Comparison of ENCODE assay signal across 10 cellular contexts in the genomic region with DNA sequence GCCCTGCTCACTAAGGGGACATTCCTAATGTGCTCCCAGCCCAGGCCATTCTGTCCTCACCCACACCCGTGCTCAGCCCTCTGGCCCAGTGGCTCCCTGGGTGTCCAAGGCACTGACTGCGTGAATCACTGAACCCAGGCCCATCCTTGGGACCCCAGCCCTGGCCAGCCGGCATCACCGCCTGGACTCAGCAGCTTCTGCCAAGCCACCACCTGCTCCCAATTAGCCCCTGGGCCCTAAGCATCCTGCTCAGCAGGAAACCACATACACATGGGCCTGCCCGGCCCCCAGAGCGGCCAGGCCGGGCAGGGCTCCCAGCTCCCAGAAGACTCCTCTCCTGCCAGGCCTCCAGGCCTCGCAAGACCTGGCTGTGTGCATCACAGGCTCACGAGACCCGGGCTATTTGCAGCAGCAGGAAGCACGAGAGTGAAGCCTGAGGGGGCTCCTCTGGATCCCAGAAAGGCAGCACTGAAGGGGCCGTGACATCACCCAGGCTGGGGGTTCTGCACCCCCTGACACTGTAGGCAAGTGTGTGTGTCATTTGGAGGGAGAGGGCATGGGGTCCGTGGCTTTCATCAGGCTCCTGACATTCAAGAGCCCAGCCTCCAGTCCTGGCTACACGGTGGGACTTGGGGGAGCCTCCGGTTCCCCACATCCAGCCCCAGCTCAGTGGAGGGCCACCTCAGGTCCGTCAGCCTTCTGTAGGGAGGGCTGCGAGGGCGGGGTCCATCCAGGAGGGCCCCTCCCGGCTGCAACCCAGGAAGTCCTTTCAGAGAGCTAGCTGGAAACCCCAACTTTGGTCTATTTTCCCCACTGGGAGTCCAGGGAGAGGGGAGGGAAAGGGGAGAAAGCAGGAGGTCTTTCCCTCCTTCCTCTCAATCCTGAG. TPM values are rescaled to one million over a fixed set of nuclear protein-coding genes. Genes with fewer than 3 reads are reported as not detected.
A peak's percentile ranks its signal among the peaks of the same experiment; 100 is the strongest.
DNase-seq lines count a peak whose midpoint lies in the region; ATAC-seq and TF ChIP-seq lines count a peak whose summit lies in the region.
"Had no signal": no experiment of that assay in that cellular context is flagged by ENCODE, and none has a peak within 500 bp of the region (broad histone marks: within the 10 kb centered on the region; RNA-seq: fewer than 3 reads in every experiment).

No MANE protein-coding gene starts in this region.

- peak overlapping the region; percentile 78 for H4K91ac ChIP-seq in mesenchymal stem cell (ENCODE audit: low read length)

- H4K8ac ChIP-seq in mesenchymal stem cell (ENCODE audit: low read length) = peak overlapping the region; percentile 33

- H3K27ac ChIP-seq in endodermal cell (ENCODE audit: low read depth, low read length) (peak overlapping the region; percentile 32), mesenchymal stem cell (ENCODE audit: low read length, poor library complexity, severe bottlenecking) (peak overlapping the region; percentile 53), upper lobe of left lung (peak overlapping the region; percentile 52 to 79 (median 64)), spleen (no peak overlapping the region)

- ATAC-seq in upper lobe of left lung (ENCODE audit: low FRiP score in 2 of 2) (peak; percentile 24 to 47), HG02678 (IDR thresholded peaks at IDR 0.05; ENCODE audit: unreplicated experiment) (no peak), GM18520 (IDR thresholded peaks at IDR 0.05; ENCODE audit: unreplicated experiment) (no peak)
- ATAC-seq in activated CD8-positive, alpha-beta memory T cell treated with anti-CD3 and anti-CD28 coated beads, Interleukin-2, amount 10 ng/mL, durations not matched to agents 7 days and 5 days = no peak

- peak overlapping the region; percentile 1 for H2AK5ac ChIP-seq in mesenchymal stem cell (ENCODE audit: low read length, severe bottlenecking)

- H3K4me1 Mint-ChIP-seq in endodermal cell = peaks cover 3% of the 10 kb centered on the region
- H3K4me1 Mint-ChIP-seq in activated CD8-positive, alpha-beta memory T cell treated with anti-CD3 and anti-CD28 coated beads, Interleukin-2, amount 10 ng/mL, durations not matched to agents 7 days and 5 days = peaks cover 4% of the 10 kb centered on the region

- peaks cover 11% of the 10 kb centered on the region for H3K79me1 ChIP-seq in mesenchymal stem cell (replicated peaks; ENCODE audit: low read length, poor library complexity, severe bottlenecking)

- no peak for TF ChIP-seq CTCF in endodermal cell (conservative IDR thresholded peaks at IDR 0.05)
- TF ChIP-seq CTCF in upper lobe of left lung (IDR thresholded peaks at IDR 0.05) = no peak
- no peak for TF ChIP-seq CTCF in spleen (IDR thresholded peaks at IDR 0.05 in 8 of 11, conservative IDR thresholded peaks at IDR 0.05 in 3 of 11)

- H3K9me3 ChIP-seq in endodermal cell (ENCODE audit: control insufficient read depth, low read length) = no peaks in the 10 kb centered on the region
- no peaks in the 10 kb centered on the region for H3K9me3 ChIP-seq in mesenchymal stem cell (ENCODE audit: control insufficient read depth, low read length)
- H3K9me3 ChIP-seq in upper lobe of left lung = no peaks in the 10 kb centered on the region
- H3K9me3 ChIP-seq in spleen = no peaks in the 10 kb centered on the region

- H3K4me2 ChIP-seq in mesenchymal stem cell (ENCODE audit: low read length, poor library complexity, severe bottlenecking) = peak overlapping the region; percentile 76

- no peak overlapping the region for H2BK120ac ChIP-seq in mesenchymal stem cell (ENCODE audit: low read depth, low read length)

- H3K4me3 Mint-ChIP-seq in endodermal cell = peak overlapping the region; percentile 74
- no peak overlapping the region for H3K4me3 Mint-ChIP-seq in activated CD8-positive, alpha-beta memory T cell treated with anti-CD3 and anti-CD28 coated beads, Interleukin-2, amount 10 ng/mL, durations not matched to agents 7 days and 5 days

- H2AFZ ChIP-seq in mesenchymal stem cell (ENCODE audit: low read depth, low read length) = no peak overlapping the region

- H3K9ac ChIP-seq in endodermal cell (ENCODE audit: extremely low read depth, low read length, poor library complexity, severe bottlenecking) (peak overlapping the region; percentile 87), mesenchymal stem cell (ENCODE audit: low read length) (peak overlapping the region; percentile 94)

- H2BK15ac ChIP-seq in mesenchymal stem cell (ENCODE audit: low read depth, poor library complexity, severe bottlenecking) = no peak overlapping the region

- H3K27me3 Mint-ChIP-seq in endodermal cell (ENCODE audit: insufficient read depth) = no peaks in the 10 kb centered on the region
- H3K27me3 Mint-ChIP-seq in activated CD8-positive, alpha-beta memory T cell treated with anti-CD3 and anti-CD28 coated beads, Interleukin-2, amount 10 ng/mL, durations not matched to agents 7 days and 5 days = peaks cover 34% of the 10 kb centered on the region

- H3K4ac ChIP-seq in mesenchymal stem cell (ENCODE audit: low read depth in 1 of 2, low read length in 2 of 2) = peak overlapping the region in 1 of 2 experiments; percentile 60

- peak overlapping the region in 1 of 2 experiments; percentile 81 for H3K23ac ChIP-seq in mesenchymal stem cell (ENCODE audit: low read length in 2 of 2)

- peak overlapping the region; percentile 53 to 90 for H3K18ac ChIP-seq in mesenchymal stem cell (ENCODE audit: low read depth in 1 of 2, low read length in 2 of 2)

- H3K36me3 ChIP-seq in endodermal cell (ENCODE audit: control insufficient read depth, insufficient read depth, low read length) = peaks cover 23% of the 10 kb centered on the region
- H3K36me3 ChIP-seq in mesenchymal stem cell (ENCODE audit: control insufficient read depth in 1 of 2, insufficient read depth in 2 of 2, low read depth in 1 of 2, low read length in 2 of 2) = peaks cover 36 to 43% of the 10 kb centered on the region in 2 experiments
- no peaks in the 10 kb centered on the region for H3K36me3 ChIP-seq in upper lobe of left lung
- no peaks in the 10 kb centered on the region for H3K36me3 ChIP-seq in spleen

- peak overlapping the region in 1 of 2 experiments; percentile 21 for H2BK12ac ChIP-seq in mesenchymal stem cell (ENCODE audit: low read length in 2 of 2)

- 61 to 63% methylated on average over 10 to 19 of the region's 19 CpGs for WGBS in endodermal cell (ENCODE audit: insufficient coverage in 1 of 2, insufficient read length in 1 of 2), 2 experiments
- WGBS in mesenchymal stem cell = 49% methylated on average over 16 of the region's 19 CpGs
- 20 to 66% methylated on average over 2 to 14 of the region's 19 CpGs for whole genome bisulfite sequencing in upper lobe of left lung, 2 donors
- 48 to 63% (median 59%) methylated on average over 8 to 19 of the region's 19 CpGs for WGBS in spleen, 5 donors

- H3K4me1 ChIP-seq in endodermal cell (ENCODE audit: control insufficient read depth, insufficient read depth, low read length) (peaks cover 7% of the 10 kb centered on the region), mesenchymal stem cell (ENCODE audit: control insufficient read depth, insufficient read depth, low read depth, low read length) (peaks cover 47% of the 10 kb centered on the region), upper lobe of left lung (peaks cover 10 to 16% (median 14%) of the 10 kb centered on the region in 4 donors), spleen (peaks cover 0 to 20% (median 13%) of the 10 kb centered on the region in 6 donors)

- no peak overlapping the region for H3K27ac Mint-ChIP-seq in endodermal cell
- H3K27ac Mint-ChIP-seq in activated CD8-positive, alpha-beta memory T cell treated with anti-CD3 and anti-CD28 coated beads, Interleukin-2, amount 10 ng/mL, durations not matched to agents 7 days and 5 days = no peak overlapping the region

- TF ChIP-seq EP300 in upper lobe of left lung (IDR thresholded peaks at IDR 0.05) = no peak

- H2BK5ac ChIP-seq in mesenchymal stem cell (ENCODE audit: low read depth, low read length, poor library complexity, severe bottlenecking) = peak overlapping the region; percentile 11

- intact Hi-C loops in spleen (cut with DNase I; ENCODE audit: low total_unique reads) = no loop called here

- H3K14ac ChIP-seq in mesenchymal stem cell (ENCODE audit: low read length in 2 of 2) = peak overlapping the region in 1 of 2 experiments; percentile 66

- H3K27me3 ChIP-seq in endodermal cell (ENCODE audit: control insufficient read depth, insufficient read depth, low read length, poor library complexity, severe bottlenecking) = no peaks in the 10 kb centered on the region
- no peaks in the 10 kb centered on the region for H3K27me3 ChIP-seq in mesenchymal stem cell (ENCODE audit: control insufficient read depth in 1 of 2, insufficient read depth in 1 of 2, low read length in 2 of 2)
- H3K27me3 ChIP-seq in upper lobe of left lung = peaks cover 0 to 14% (median 5%) of the 10 kb centered on the region in 4 donors
- peaks cover 0 to 44% (median 19%) of the 10 kb centered on the region in 7 donors for H3K27me3 ChIP-seq in spleen (replicated peaks in 1 of 7)

- H3K4me3 ChIP-seq in endodermal cell (ENCODE audit: low read length) (peak overlapping the region; percentile 92), mesenchymal stem cell (ENCODE audit: insufficient read depth in 1 of 2, low read depth in 1 of 2, low read length in 2 of 2) (peak overlapping the region; percentile 79 to 98), upper lobe of left lung (peak overlapping the region in 2 of 4 donors; percentile 46 to 56), spleen (peak overlapping the region in 1 of 8 donors; percentile 66)
- H3K4me3 ChIP-seq: K562 had no signal

- H3K9me3 Mint-ChIP-seq in endodermal cell = no peaks in the 10 kb centered on the region
- no peaks in the 10 kb centered on the region for H3K9me3 Mint-ChIP-seq in activated CD8-positive, alpha-beta memory T cell treated with anti-CD3 and anti-CD28 coated beads, Interleukin-2, amount 10 ng/mL, durations not matched to agents 7 days and 5 days (ENCODE audit: low read depth)

- TF ChIP-seq POLR2A in upper lobe of left lung (IDR thresholded peaks at IDR 0.05) (peak in 1 of 4 donors; percentile 12), spleen (IDR thresholded peaks at IDR 0.05) (no peak)

- CTCF ChIA-PET in activated CD8-positive, alpha-beta memory T cell treated with anti-CD3 and anti-CD28 coated beads, Interleukin-2, amount 10 ng/mL, durations not matched to agents 7 days and 5 days (lab: Charles Lee) = interaction anchor here (1.0 to 1.1 kb wide), 2 partner anchors 27 to 67 kb away, joined by 3 read pairs; no protein-coding TSS in a partner anchor

- peak; percentile 46 for DNase-seq in NCI-H446 treated with DMSO at 0.1 percent for 48 hours (lab: John Stamatoyannopoulos, UW)
- no peak for DNase-seq in endodermal cell
- peak; percentile 71 for DNase-seq in mesenchymal stem cell
- DNase-seq in upper lobe of left lung = peak in 1 of 2 donors; percentile 84
- no peak for DNase-seq in spleen
- no peak for DNase-seq in activated CD8-positive, alpha-beta memory T cell treated with anti-CD3 and anti-CD28 coated beads, Interleukin-2, amount 10 ng/mL, durations not matched to agents 7 days and 5 days

- peaks cover 16% of the 10 kb centered on the region for H3K36me3 Mint-ChIP-seq in endodermal cell (ENCODE audit: low read depth)
- no peaks in the 10 kb centered on the region for H3K36me3 Mint-ChIP-seq in activated CD8-positive, alpha-beta memory T cell treated with anti-CD3 and anti-CD28 coated beads, Interleukin-2, amount 10 ng/mL, durations not matched to agents 7 days and 5 days

RNA-seq across cellular contexts. Expression of a gene that starts 1.6 kb away (rescaled TPM):
- total RNA-seq in endodermal cell (100 to 1,000 TPM; 120 to 170 TPM), upper lobe of left lung (10 to 100 TPM in 2 of 6 donors, 1 to 10 TPM in 4; 2.1 to 21.7 (median 7.2) TPM), spleen (1 to 10 TPM in 3 of 7 donors, under 1 TPM in 1, not detected in 3; 0.77 to 2.7 (median 1.5) TPM)
- 187 TPM for polyA plus RNA-seq in endodermal cell (2013, experiment 1 of 2)
- 180 TPM for polyA plus RNA-seq in endodermal cell (2013, experiment 2 of 2)
- polyA plus RNA-seq in mesenchymal stem cell (2013, experiment 1 of 2) = 167 TPM
- polyA plus RNA-seq in mesenchymal stem cell (2013, experiment 2 of 2) = 167 TPM
- 1 to 10 TPM in 2 of 3 donors, under 1 TPM in 1; 0.87 to 3.9 (median 1.2) TPM for polyA plus RNA-seq in spleen
- not detected for total RNA-seq in activated CD8-positive, alpha-beta memory T cell treated with anti-CD3 and anti-CD28 coated beads, Interleukin-2, amount 10 ng/mL, durations not matched to agents 7 days and 5 days
- total RNA-seq: K562; T-helper 2 cell treated with Interferon-gamma antibody and Interleukin-4, amounts not matched to agents 100 ng/mL and 5 ng/mL, for 36 hours had no signal
- polyA plus RNA-seq: K562 had no signal

RNA-seq across cellular contexts. Expression of a gene that starts 32.9 kb away (rescaled TPM):
- total RNA-seq in endodermal cell = 10 to 100 TPM; 69.4 to 82.6 TPM
- 46.1 TPM for polyA plus RNA-seq in endodermal cell (2013, experiment 1 of 2)
- 39.7 TPM for polyA plus RNA-seq in endodermal cell (2013, experiment 2 of 2)
- 27.8 TPM for polyA plus RNA-seq in mesenchymal stem cell (2013, experiment 1 of 2)
- 27.3 TPM for polyA plus RNA-seq in mesenchymal stem cell (2013, experiment 2 of 2)
- 100 to 1,000 TPM in 1 of 6 donors, 10 to 100 TPM in 5; 39.2 to 110 (median 66.5) TPM for total RNA-seq in upper lobe of left lung
- total RNA-seq in spleen = 10 to 100 TPM; 45.4 to 83.9 (median 69.5) TPM
- 10 to 100 TPM; 13.7 to 27.1 (median 18.9) TPM for polyA plus RNA-seq in spleen
- total RNA-seq in activated CD8-positive, alpha-beta memory T cell treated with anti-CD3 and anti-CD28 coated beads, Interleukin-2, amount 10 ng/mL, durations not matched to agents 7 days and 5 days = 10 to 100 TPM; 49.2 to 52.9 TPM

RNA-seq across cellular contexts. Expression of a gene that starts 57.1 kb away (rescaled TPM):
- total RNA-seq in endodermal cell (10 to 100 TPM; 58.4 to 61.8 TPM), upper lobe of left lung (100 to 1,000 TPM in 2 of 6 donors, 10 to 100 TPM in 4; 21.0 to 184 (median 48.9) TPM), spleen (10 to 100 TPM; 19.0 to 41.9 (median 31.0) TPM)
- 38.9 TPM for polyA plus RNA-seq in endodermal cell (2013, experiment 1 of 2)
- 33.9 TPM for polyA plus RNA-seq in endodermal cell (2013, experiment 2 of 2)
- 7.4 TPM for polyA plus RNA-seq in mesenchymal stem cell (2013, experiment 1 of 2)
- 6.9 TPM for polyA plus RNA-seq in mesenchymal stem cell (2013, experiment 2 of 2)
- polyA plus RNA-seq in spleen = 10 to 100 TPM; 14.5 to 55.4 (median 27.5) TPM
- total RNA-seq in activated CD8-positive, alpha-beta memory T cell treated with anti-CD3 and anti-CD28 coated beads, Interleukin-2, amount 10 ng/mL, durations not matched to agents 7 days and 5 days = 10 to 100 TPM; 20.5 to 26.6 TPM

Comparison
In these comparisons a context has a peak if more than half of its experiments do, and no peak if none do; other contexts are left out.
1. DNase-seq: peak in NCI-H446 treated with DMSO at 0.1 percent for 48 hours (single experiment) and mesenchymal stem cell (single experiment); none in endodermal cell (single experiment), spleen (single experiment) and activated CD8-positive, alpha-beta memory T cell treated with anti-CD3 and anti-CD28 coated beads, Interleukin-2, amount 10 ng/mL, durations not matched to agents 7 days and 5 days (single experiment).
2. H3K27ac ChIP-seq: peak in endodermal cell (single experiment), mesenchymal stem cell (single experiment) and upper lobe of left lung (4 of 4); none in spleen (0 of 8).
3. ATAC-seq: peak in upper lobe of left lung (2 of 2); none in HG02678 (single experiment), activated CD8-positive, alpha-beta memory T cell treated with anti-CD3 and anti-CD28 coated beads, Interleukin-2, amount 10 ng/mL, durations not matched to agents 7 days and 5 days (single experiment) and GM18520 (single experiment).
4. RNA of a gene that starts 1.6 kb away (total RNA-seq): 120 to 170 TPM in endodermal cell; 2.1 to 21.7 TPM in upper lobe of left lung, 0.77 to 2.7 TPM in spleen and not detected in activated CD8-positive, alpha-beta memory T cell treated with anti-CD3 and anti-CD28 coated beads, Interleukin-2, amount 10 ng/mL, durations not matched to agents 7 days and 5 days; every median in the first group is over 4 times any median in the second.